ENCODE assay signal across 25 cellular contexts in genomic region chr3:116951610-116952009, GRCh38.
A peak's percentile ranks its signal among the peaks of the same experiment; 100 is the strongest.
DNase-seq lines count a peak whose midpoint lies in the region; ATAC-seq and TF ChIP-seq lines count a peak whose summit lies in the region.
"Had no signal": no experiment of that assay in that cellular context is flagged by ENCODE, and none has a peak within 500 bp of the region (broad histone marks: within the 10 kb centered on the region; RNA-seq: fewer than 3 reads in every experiment).

No MANE protein-coding gene starts in this region.

- H3K9me3 ChIP-seq in aorta (ENCODE audit: control insufficient read depth, low read length), result no peaks in the 10 kb centered on the region
- no peaks in the 10 kb centered on the region for H3K9me3 ChIP-seq in prostate gland
- H3K9me3 ChIP-seq: Caco-2, thyroid gland had no signal

- no peak for TF ChIP-seq POLR2A in prostate gland (IDR thresholded peaks at IDR 0.05)

- DNase-seq in amniotic epithelial cell (ENCODE audit: low read depth), result peak; percentile 73
- DNase-seq in fibroblast of pulmonary artery (ENCODE audit: low read depth), result peak; percentile 3
- peak; percentile 34 for DNase-seq in pons (ENCODE audit: low spot score)
- DNase-seq in aorta, result no peak
- DNase-seq in NCI-H446 (lab: John Stamatoyannopoulos, UW), result no peak
- DNase-seq in prostate gland (ENCODE audit: low spot score), result no peak
- DNase-seq: activated CD4-positive, alpha-beta T cell treated with anti-CD3 and anti-CD28 coated beads for 36 hours; activated CD8-positive, alpha-beta memory T cell treated with anti-CD3 and anti-CD28 coated beads for 24 hours; activated effector memory CD4-positive, alpha-beta T cell treated with anti-CD3 and anti-CD28 coated beads, Interleukin-2, amount 50 U/mL, for 16 hours; activated naive CD8-positive, alpha-beta T cell treated with anti-CD3 and anti-CD28 coated beads, Interleukin-2, amount 10 ng/mL, durations not matched to agents 7 days and 5 days; Caco-2; cerebellar nuclear complex; DMS79 treated with DMSO at 0.1 percent for 48 hours; foreskin keratinocyte; Karpas-422; left colon; NCI-H1417 treated with DMSO at 0.1 percent for 48 hours; NCI-H2081 treated with DMSO at 0.1 percent for 48 hours; NCI-H774; small intestine; thyroid gland had no signal

- H3K4me1 ChIP-seq in aorta (ENCODE audit: control insufficient read depth in 1 of 2, insufficient read depth in 2 of 2, low read length in 2 of 2) (peaks cover 0 to 2% of the 10 kb centered on the region in 2 donors), prostate gland (replicated peaks) (no peaks in the 10 kb centered on the region)
- H3K4me1 ChIP-seq: Caco-2, foreskin keratinocyte had no signal

- intact Hi-C loops in aorta (cut with DNase I), result no loop called here
- intact Hi-C loops in prostate gland (cut with DNase I), result no loop called here

- 3 to 6% methylated on average over 3 of the region's 3 CpGs for WGBS in aorta, 2 donors
- 62% methylated on average over 3 of the region's 3 CpGs for WGBS in prostate gland

- ATAC-seq in aorta (ENCODE audit: low FRiP score) (peak; percentile 38), GM19035 (IDR thresholded peaks at IDR 0.05; ENCODE audit: unreplicated experiment) (no peak)
- ATAC-seq: activated CD4-positive, alpha-beta T cell treated with anti-CD3 and anti-CD28 coated beads for 36 hours; foreskin keratinocyte; left colon had no signal

- H3K36me3 ChIP-seq in aorta (ENCODE audit: control insufficient read depth in 1 of 2, insufficient read depth in 2 of 2, low read length in 1 of 2) (no peaks in the 10 kb centered on the region), prostate gland (no peaks in the 10 kb centered on the region)
- H3K36me3 ChIP-seq: thyroid gland had no signal

- H3K4me3 ChIP-seq in fibroblast of pulmonary artery (replicated peaks; ENCODE audit: low read depth, low read length), result no peak overlapping the region
- no peak overlapping the region for H3K4me3 ChIP-seq in aorta (ENCODE audit: low read length in 2 of 2)
- H3K4me3 ChIP-seq in prostate gland, result no peak overlapping the region
- H3K4me3 ChIP-seq: thyroid gland had no signal

- H3K27me3 ChIP-seq in aorta (ENCODE audit: control insufficient read depth in 1 of 2, insufficient read depth in 2 of 2, low read length in 1 of 2), result no peaks in the 10 kb centered on the region
- no peaks in the 10 kb centered on the region for H3K27me3 ChIP-seq in prostate gland (replicated peaks; ENCODE audit: insufficient read depth)
- H3K27me3 ChIP-seq: foreskin keratinocyte, thyroid gland had no signal

- no peak for TF ChIP-seq CTCF in fibroblast of pulmonary artery (IDR thresholded peaks at IDR 0.05; ENCODE audit: low read length, missing control alignments)
- TF ChIP-seq CTCF in prostate gland (IDR thresholded peaks at IDR 0.05), result no peak

- H3K27ac ChIP-seq in aorta (ENCODE audit: low read depth in 1 of 2, low read length in 2 of 2), result peak overlapping the region in 1 of 2 donors; percentile 87
- H3K27ac ChIP-seq in prostate gland, result no peak overlapping the region
- H3K27ac ChIP-seq: epithelial cell of prostate, foreskin keratinocyte, HL-60, RWPE1 had no signal

Comparison
In these comparisons a context has a peak if more than half of its experiments do, and no peak if none do; other contexts are left out.
1. DNase-seq: peak in amniotic epithelial cell (single experiment), fibroblast of pulmonary artery (single experiment) and pons (single experiment); none in aorta (0 of 2), NCI-H446 (0 of 2) and prostate gland (single experiment).